In genomic region chr11:93244018-93244417, GRCh38 we compare ENCODE assay signal across 28 cellular contexts.
"Had no signal": no experiment of that assay in that cellular context is flagged by ENCODE, and none has a peak within 500 bp of the region (broad histone marks: within the 10 kb centered on the region; RNA-seq: fewer than 3 reads in every experiment).

No MANE protein-coding gene starts in this region.

- H3K9me3 ChIP-seq: stomach, suprapubic skin, testis, thoracic aorta, thyroid gland, tibial artery, transverse colon, upper lobe of left lung, upper lobe of right lung, uterus, vagina had no signal

- FAIRE-seq: urothelium cell line had no signal

- H3K36me3 Mint-ChIP-seq: stimulated activated effector memory CD8-positive, alpha-beta T cell treated with anti-CD3 and anti-CD28 coated beads, Interleukin-12 subunit alpha, Interleukin-12 subunit beta, amount 100 ng/mL, for 72 hours; stimulated activated memory B cell treated with anti-CD40 and anti-IgM and Interleukin-4, amounts not matched to agents 10 μg/mL and 1 μg/mL and 100 μg/mL, for 72 hours; stimulated activated naive B cell treated with anti-CD40 and anti-IgM and Interleukin-4, amounts not matched to agents 10 μg/mL and 1 μg/mL and 100 μg/mL, for 72 hours; type B pancreatic cell had no signal

- H3K27ac Mint-ChIP-seq: stimulated activated effector memory CD8-positive, alpha-beta T cell treated with anti-CD3 and anti-CD28 coated beads, Interleukin-12 subunit alpha, Interleukin-12 subunit beta, amount 100 ng/mL, for 72 hours; stimulated activated memory B cell treated with anti-CD40 and anti-IgM and Interleukin-4, amounts not matched to agents 10 μg/mL and 1 μg/mL and 100 μg/mL, for 72 hours; stimulated activated naive B cell treated with anti-CD40 and anti-IgM and Interleukin-4, amounts not matched to agents 10 μg/mL and 1 μg/mL and 100 μg/mL, for 72 hours; stimulated activated naive CD8-positive, alpha-beta T cell treated with anti-CD3 and anti-CD28 coated beads, Interleukin-15, amount 100 ng/mL, for 72 hours; stimulated activated naive CD8-positive, alpha-beta T cell treated with anti-CD3 and anti-CD28 coated beads, Interleukin-15, Interleukin-2, amounts not matched to agents 100 ng/mL and 50 ng/mL, for 24 hours; type B pancreatic cell had no signal

- H3K9me3 Mint-ChIP-seq: stimulated activated effector memory CD8-positive, alpha-beta T cell treated with anti-CD3 and anti-CD28 coated beads, Interleukin-12 subunit alpha, Interleukin-12 subunit beta, amount 100 ng/mL, for 72 hours; stimulated activated memory B cell treated with anti-CD40 and anti-IgM and Interleukin-4, amounts not matched to agents 10 μg/mL and 1 μg/mL and 100 μg/mL, for 72 hours; stimulated activated naive B cell treated with anti-CD40 and anti-IgM and Interleukin-4, amounts not matched to agents 10 μg/mL and 1 μg/mL and 100 μg/mL, for 72 hours; stimulated activated naive CD8-positive, alpha-beta T cell treated with anti-CD3 and anti-CD28 coated beads, Interleukin-15, Interleukin-2, amounts not matched to agents 100 ng/mL and 50 ng/mL, for 24 hours; type B pancreatic cell had no signal

- DNase-seq: stimulated activated CD4-positive, alpha-beta T cell treated with anti-CD3 and anti-CD28 coated beads, Interleukin-2, amount 100 ng/mL, for 48 hours; stimulated activated CD4-positive, alpha-beta T cell treated with anti-CD3 and anti-CD28 coated beads, Interleukin-4, amount 100 ng/mL, for 1 hour; stimulated activated CD4-positive, alpha-beta T cell treated with anti-CD3 and anti-CD28 coated beads, Interleukin-4, amount 100 ng/mL, for 24 hours; stimulated activated CD4-positive, alpha-beta T cell treated with anti-CD3 and anti-CD28 coated beads, Interleukin-4, amount 100 ng/mL, for 4 hours; stimulated activated CD8-positive, alpha-beta memory T cell treated with anti-CD3 and anti-CD28 coated beads, Interleukin-4, amount 100 ng/mL, for 48 hours; stimulated activated naive B cell treated with anti-CD40 and anti-IgM and Interleukin-4, amounts not matched to agents 10 μg/mL and 1 μg/mL and 100 μg/mL, for 72 hours; stimulated activated naive CD4-positive, alpha-beta T cell; stimulated activated naive CD4-positive, alpha-beta T cell treated with Interleukin-2 at 50 U/mL for 16 hours; stimulated activated naive CD8-positive, alpha-beta T cell treated with anti-CD3 and anti-CD28 coated beads, Interleukin-15, amount 100 ng/mL, for 72 hours; stimulated activated naive CD8-positive, alpha-beta T cell treated with anti-CD3 and anti-CD28 coated beads, Interleukin-15, Interleukin-2, amounts not matched to agents 100 U/mL and 50 U/mL, for 24 hours; stomach; substantia nigra; testis; thyroid gland; tibial artery; transverse colon; upper lobe of left lung; upper lobe of right lung; uterus had no signal

- H3K4me3 Mint-ChIP-seq: stimulated activated effector memory CD8-positive, alpha-beta T cell treated with anti-CD3 and anti-CD28 coated beads, Interleukin-12 subunit alpha, Interleukin-12 subunit beta, amount 100 ng/mL, for 72 hours; stimulated activated memory B cell treated with anti-CD40 and anti-IgM and Interleukin-4, amounts not matched to agents 10 μg/mL and 1 μg/mL and 100 μg/mL, for 72 hours; stimulated activated naive B cell treated with anti-CD40 and anti-IgM and Interleukin-4, amounts not matched to agents 10 μg/mL and 1 μg/mL and 100 μg/mL, for 72 hours; stimulated activated naive CD8-positive, alpha-beta T cell treated with anti-CD3 and anti-CD28 coated beads, Interleukin-15, amount 100 ng/mL, for 72 hours; stimulated activated naive CD8-positive, alpha-beta T cell treated with anti-CD3 and anti-CD28 coated beads, Interleukin-15, Interleukin-2, amounts not matched to agents 100 ng/mL and 50 ng/mL, for 24 hours; type B pancreatic cell had no signal

- H3K27ac ChIP-seq: stomach, suprapubic skin, testis, thoracic aorta, thyroid gland, tibial artery, tibial nerve, transverse colon, upper lobe of left lung, upper lobe of right lung, uterus, vagina had no signal

- H3K4me1 ChIP-seq: suprapubic skin, testis, tibial nerve, transverse colon, upper lobe of left lung, upper lobe of right lung, uterus, vagina had no signal

- H3K4me3 ChIP-seq: stomach, suprapubic skin, testis, thoracic aorta, thyroid gland, tibial artery, tibial nerve, transverse colon, upper lobe of left lung, upper lobe of right lung, uterus, vagina had no signal

- H3K4me1 Mint-ChIP-seq: stimulated activated effector memory CD8-positive, alpha-beta T cell treated with anti-CD3 and anti-CD28 coated beads, Interleukin-12 subunit alpha, Interleukin-12 subunit beta, amount 100 ng/mL, for 72 hours; stimulated activated memory B cell treated with anti-CD40 and anti-IgM and Interleukin-4, amounts not matched to agents 10 μg/mL and 1 μg/mL and 100 μg/mL, for 72 hours; stimulated activated naive B cell treated with anti-CD40 and anti-IgM and Interleukin-4, amounts not matched to agents 10 μg/mL and 1 μg/mL and 100 μg/mL, for 72 hours; stimulated activated naive CD8-positive, alpha-beta T cell treated with anti-CD3 and anti-CD28 coated beads, Interleukin-15, amount 100 ng/mL, for 72 hours had no signal

- ATAC-seq: stimulated activated effector memory CD8-positive, alpha-beta T cell treated with anti-CD3 and anti-CD28 coated beads, Interleukin-12 subunit alpha, Interleukin-12 subunit beta, amount 100 ng/mL, for 72 hours; stimulated activated memory B cell treated with anti-CD40 and anti-IgM and Interleukin-4, amounts not matched to agents 10 μg/mL and 1 μg/mL and 100 μg/mL, for 72 hours; stimulated activated naive B cell treated with anti-CD40 and anti-IgM and Interleukin-4, amounts not matched to agents 10 μg/mL and 1 μg/mL and 100 μg/mL, for 72 hours; stimulated activated naive CD8-positive, alpha-beta T cell treated with anti-CD3 and anti-CD28 coated beads, Interleukin-15, amount 100 ng/mL, for 72 hours; stimulated activated naive CD8-positive, alpha-beta T cell treated with anti-CD3 and anti-CD28 coated beads, Interleukin-15, Interleukin-2, amounts not matched to agents 100 U/mL and 50 U/mL, for 24 hours; upper lobe of right lung had no signal

- H3K27me3 Mint-ChIP-seq: type B pancreatic cell had no signal
